In genomic region chr1:241998950-241999495, GRCh38 we compare ENCODE assay signal across 8 cellular contexts. TPM values are rescaled to one million over a fixed set of nuclear protein-coding genes. Genes with fewer than 3 reads are reported as not detected.
DNase-seq lines count a peak whose midpoint lies in the region; ATAC-seq and TF ChIP-seq lines count a peak whose summit lies in the region.

Gene MAP1LC3C (minus strand): TSS chr1:241999098. CDS start chr1:241999008, 90 bp downstream.

- peaks cover 15% of the 10 kb centered on the region for H3K4me1 ChIP-seq in Caco-2
- H3K4me1 ChIP-seq in Panc1 (ENCODE audit: control insufficient read depth, insufficient read depth, low read length): peaks cover 6% of the 10 kb centered on the region; the same call in 1 of the 2 replicates
- H3K4me1 ChIP-seq in gastroesophageal sphincter: peaks cover 0 to 12% (median 0%) of the 10 kb centered on the region in 3 donors
- peaks cover 7 to 10% of the 10 kb centered on the region in 2 experiments for H3K4me1 ChIP-seq in trophoblast cell (ENCODE audit: control insufficient read depth in 1 of 2, insufficient read depth in 2 of 2, low read length in 2 of 2)

- H3K27ac Mint-ChIP-seq in Caco-2 (ENCODE audit: unreplicated experiment): peak within 1 kb of the TSS; percentile 50

- H3K23ac ChIP-seq in trophoblast cell (ENCODE audit: low read length): no peak within 1 kb of the TSS

- TF ChIP-seq POLR2A in gastroesophageal sphincter (IDR thresholded peaks at IDR 0.05): no peak

- peak within 1 kb of the TSS; percentile 16 for H4K8ac ChIP-seq in trophoblast cell (ENCODE audit: low read depth, low read length)

- peak; percentile 38 for ATAC-seq in Panc1
- ATAC-seq in gastroesophageal sphincter: no peak
- ATAC-seq in HG02885 (IDR thresholded peaks at IDR 0.05; ENCODE audit: poor library complexity, unreplicated experiment): no peak
- no peak for ATAC-seq in HG03520 (IDR thresholded peaks at IDR 0.05; ENCODE audit: unreplicated experiment)

- TF ChIP-seq CTCF in Caco-2 (IDR thresholded peaks at IDR 0.05; ENCODE audit: insufficient read depth in 1 of 2, low read depth in 1 of 2, low read length in 1 of 2, severe bottlenecking in 1 of 2, unreplicated experiment in 1 of 2) (no peak), Panc1 (IDR thresholded peaks at IDR 0.05) (no peak), gastroesophageal sphincter (IDR thresholded peaks at IDR 0.05) (no peak)

- H3K36me3 Mint-ChIP-seq in Caco-2 (ENCODE audit: insufficient read depth, unreplicated experiment): no peaks in the 10 kb centered on the region

- H3K79me2 ChIP-seq in trophoblast cell (ENCODE audit: control insufficient read depth, insufficient read depth, low read length, poor library complexity): no peaks in the 10 kb centered on the region

- in situ Hi-C loops in Panc1 (cut with HindIII; ENCODE audit: low pct_unique_long_range_greater_than_20kb, low sequenced_read_pairs): no loop called here

- intact Hi-C loops in Caco-2 (cut with micrococcal nuclease; ENCODE audit: unreplicated experiment): no loop called here
- intact Hi-C loops in Panc1 (cut with micrococcal nuclease; ENCODE audit: unreplicated experiment): loop anchor here (1.0 kb wide), 1 partner anchor 103 kb away; no protein-coding TSS in a partner anchor

- H3K4me3 ChIP-seq in Caco-2 (ENCODE audit: low read depth, low read length): no peak within 1 kb of the TSS
- H3K4me3 ChIP-seq in Panc1 (ENCODE audit: low read depth in 2 of 2, low read length in 2 of 2): peak within 1 kb of the TSS; percentile 40 to 74
- peak within 1 kb of the TSS in 1 of 2 donors; percentile 30 for H3K4me3 ChIP-seq in gastroesophageal sphincter
- no peak within 1 kb of the TSS for H3K4me3 ChIP-seq in trophoblast cell (ENCODE audit: low read depth, low read length)

- H3K9ac ChIP-seq in trophoblast cell (ENCODE audit: low read length): no peak within 1 kb of the TSS

- no peak within 1 kb of the TSS for H3K14ac ChIP-seq in trophoblast cell (ENCODE audit: low read length)

- H3K4ac ChIP-seq in trophoblast cell (ENCODE audit: low read depth, low read length): no peak within 1 kb of the TSS

- H4K91ac ChIP-seq in trophoblast cell (ENCODE audit: low read depth, low read length): no peak within 1 kb of the TSS

- no peak for DNase-seq in Caco-2
- DNase-seq in Panc1 (ENCODE audit: low read depth, low spot score): no peak
- DNase-seq in trophoblast cell: peak; percentile 27 to 30
- DNase-seq in dermis blood vessel endothelial cell: no peak
- no peak for DNase-seq in D341Med (ENCODE audit: low spot score)

- no peaks in the 10 kb centered on the region for H3K27me3 Mint-ChIP-seq in Caco-2 (ENCODE audit: insufficient read depth, unreplicated experiment)

- H3K4me2 ChIP-seq in trophoblast cell (ENCODE audit: low read length): peak within 1 kb of the TSS; percentile 54

- peaks cover 11% of the 10 kb centered on the region for H3K4me1 Mint-ChIP-seq in Caco-2 (ENCODE audit: low read depth, unreplicated experiment)

- TF ChIP-seq EP300 in gastroesophageal sphincter (IDR thresholded peaks at IDR 0.05): no peak

- H4K12ac ChIP-seq in trophoblast cell (ENCODE audit: low read depth, low read length): peak within 1 kb of the TSS; percentile 28

- H3K27ac ChIP-seq in Panc1 (ENCODE audit: low read length) (peak within 1 kb of the TSS; percentile 55), gastroesophageal sphincter (peak within 1 kb of the TSS in 3 of 4 donors; percentile 46 to 65 (median 60)), trophoblast cell (ENCODE audit: low read depth, low read length) (no peak within 1 kb of the TSS)

- no peaks in the 10 kb centered on the region for H3K36me3 ChIP-seq in Caco-2 (ENCODE audit: control insufficient read depth, insufficient read depth, low read length)
- H3K36me3 ChIP-seq in Panc1 (ENCODE audit: control insufficient read depth, insufficient read depth, low read length): no peaks in the 10 kb centered on the region
- no peaks in the 10 kb centered on the region for H3K36me3 ChIP-seq in gastroesophageal sphincter
- no peaks in the 10 kb centered on the region for H3K36me3 ChIP-seq in trophoblast cell (ENCODE audit: control insufficient read depth in 1 of 2, insufficient read depth in 2 of 2, low read length in 2 of 2)

- no peaks in the 10 kb centered on the region for H3K9me3 Mint-ChIP-seq in Caco-2 (ENCODE audit: unreplicated experiment)

- no peak within 1 kb of the TSS for H2BK12ac ChIP-seq in trophoblast cell (ENCODE audit: low read length)

- H2BK5ac ChIP-seq in trophoblast cell (ENCODE audit: low read depth, low read length, poor library complexity): no peak within 1 kb of the TSS

- H2AFZ ChIP-seq in trophoblast cell (ENCODE audit: insufficient read depth, low read length, poor library complexity): peak within 1 kb of the TSS; percentile 23

- H2BK120ac ChIP-seq in trophoblast cell (ENCODE audit: insufficient read depth, low read length, poor library complexity): no peak within 1 kb of the TSS

- no TSS peak for BruUV-seq in Caco-2 (replicated peaks; lab: Mats Ljungman, UMichigan)
- BruUV-seq in Panc1 (replicated peaks; lab: Mats Ljungman, UMichigan): no TSS peak

- CTCF ChIA-PET in Caco-2 (lab: Charles Lee): interaction anchor here (0.9 kb wide), 1 partner anchor 525 kb away, joined by 3 read pairs; the partner anchor contains the start of gene PLD5
- CTCF ChIA-PET in Panc1 (lab: Charles Lee): interaction anchor here (0.5 to 1.1 kb wide), 4 partner anchors 25 to 362 kb away, joined by 3 to 7 read pairs (median 4); no protein-coding TSS in a partner anchor

- no peaks in the 10 kb centered on the region for H3K9me3 ChIP-seq in Caco-2
- H3K9me3 ChIP-seq in Panc1 (ENCODE audit: control insufficient read depth, insufficient read depth, low read depth, low read length): no peaks in the 10 kb centered on the region
- H3K9me3 ChIP-seq in gastroesophageal sphincter: no peaks in the 10 kb centered on the region
- peaks cover 2% of the 10 kb centered on the region for H3K9me3 ChIP-seq in trophoblast cell (ENCODE audit: insufficient read depth, low read depth, low read length)

- H3K27me3 ChIP-seq in Caco-2 (replicated peaks; ENCODE audit: control insufficient read depth, insufficient read depth, low read length) (no peaks in the 10 kb centered on the region), Panc1 (ENCODE audit: control insufficient read depth, insufficient read depth, low read length) (no peaks in the 10 kb centered on the region), gastroesophageal sphincter (peaks cover 5% of the 10 kb centered on the region), trophoblast cell (ENCODE audit: insufficient read depth, low read length) (no peaks in the 10 kb centered on the region)

- no peak within 1 kb of the TSS for H3K4me3 Mint-ChIP-seq in Caco-2 (ENCODE audit: unreplicated experiment)

- no peaks in the 10 kb centered on the region for H3K79me1 ChIP-seq in trophoblast cell (ENCODE audit: low read length)

- WGBS in gastroesophageal sphincter (ENCODE audit: low coverage in 1 of 2), 2 donors: 47 to 54% methylated on average over 3 to 5 of the region's 6 CpGs
- no CpG with 5 or more reads among the region's 6 CpGs for WGBS in trophoblast cell (ENCODE audit: extremely low coverage, insufficient coverage, insufficient read length)

- H2AK5ac ChIP-seq in trophoblast cell (ENCODE audit: low read length): no peak within 1 kb of the TSS

- H3K18ac ChIP-seq in trophoblast cell (ENCODE audit: low read length): no peak within 1 kb of the TSS

- POLR2A ChIA-PET in Caco-2 (lab: Charles Lee) (no interaction called here), Panc1 (lab: Charles Lee) (no interaction called here)

RNA-seq across cellular contexts. Expression of gene MAP1LC3C, which starts in this region (rescaled TPM):
- total RNA-seq in Caco-2 (2022): 0.72 and 0.86 TPM in 2 replicates
- total RNA-seq in Panc1 (2021; ENCODE audit: unreplicated experiment): 0.21 TPM
- 0.62 TPM for polyA plus RNA-seq in Panc1 (2012; ENCODE audit: insufficient read length)
- 10 to 100 TPM in 2 of 4 donors, 1 to 10 TPM in 2; 3.5 to 32.6 (median 9.7) TPM for total RNA-seq in gastroesophageal sphincter
- polyA plus RNA-seq in trophoblast cell (2013): 0.76 and 0.92 TPM in 2 replicates
- not detected in 2 replicates for total RNA-seq in dermis blood vessel endothelial cell

Comparison
In these comparisons a context has a peak if more than half of its experiments do, and no peak if none do; other contexts are left out.
1. Peak in ATAC-seq, H3K4me3 ChIP-seq and H3K27ac ChIP-seq in Panc1; RNA of the gene not detected or under 1 TPM.
2. DNase-seq: peak in trophoblast cell (2 of 2); none in Caco-2 (0 of 2), Panc1 (single experiment), dermis blood vessel endothelial cell (single experiment) and D341Med (single experiment).